8 cellular contexts compared by ENCODE assay signal in genomic region chr2:219598308-219599078, GRCh38. TPM values are rescaled to one million over a fixed set of nuclear protein-coding genes. Genes with fewer than 3 reads are reported as not detected.
A peak's percentile ranks its signal among the peaks of the same experiment; 100 is the strongest.
DNase-seq lines count a peak whose midpoint lies in the region; ATAC-seq, FAIRE-seq and TF ChIP-seq lines count a peak whose summit lies in the region.

No MANE protein-coding gene starts in this region.

- no peaks in the 10 kb centered on the region for H3K79me1 ChIP-seq in mesendoderm (ENCODE audit: low read length)

- DNase-seq in AG09309 (ENCODE audit: low read depth) (no peak), HEK293T (ENCODE audit: extremely low spot score) (no peak), astrocyte of the spinal cord (ENCODE audit: low read depth, low spot score) (no peak), mesendoderm (no peak), H54 (ENCODE audit: insufficient read length, low spot score) (no peak), NCI-H146 treated with DMSO at 0.1 percent for 48 hours (lab: John Stamatoyannopoulos, UW; ENCODE audit: unreplicated experiment) (no peak), HCEC 1CT (no peak)

- H3K18ac ChIP-seq in mesendoderm (ENCODE audit: low read length), result peak overlapping the region; percentile 60

- peak overlapping the region; percentile 37 for H2BK15ac ChIP-seq in mesendoderm (replicated peaks; ENCODE audit: low read depth)

- peak overlapping the region; percentile 92 for H3K4me3 ChIP-seq in AG09309 (ENCODE audit: control insufficient read depth, low read depth, low read length)
- H3K4me3 ChIP-seq in astrocyte of the spinal cord (ENCODE audit: low read depth, low read length), result peak overlapping the region; percentile 76
- peak overlapping the region; percentile 36 for H3K4me3 ChIP-seq in mesendoderm (ENCODE audit: low read length)

- peak overlapping the region; percentile 57 for H3K4me2 ChIP-seq in mesendoderm (ENCODE audit: low read length)

- no peak for TF ChIP-seq POLR2A in H54 (IDR thresholded peaks at IDR 0.05; ENCODE audit: low read depth, low read length)

- H2BK120ac ChIP-seq in mesendoderm (ENCODE audit: low read depth, low read length), result no peak overlapping the region

- no peak for FAIRE-seq in H54 (lab: Jason Lieb, UNC)

- H3K79me2 ChIP-seq in mesendoderm (ENCODE audit: control insufficient read depth, insufficient read depth, low read length), result no peaks in the 10 kb centered on the region

- in situ Hi-C loops in astrocyte of the spinal cord (cut with HindIII; ENCODE audit: low sequenced_read_pairs), result no loop called here

- no peak overlapping the region for H2AK5ac ChIP-seq in mesendoderm (ENCODE audit: low read length)

- CTCF ChIA-PET in HEK293T (lab: Yijun Ruan, JAX), result interaction anchor here (1.4 to 2.6 kb wide), 2 partner anchors 38 to 57 kb away, joined by 7 to 11 read pairs; no protein-coding TSS in a partner anchor

- WGBS in mesendoderm (ENCODE audit: extremely low coverage, insufficient coverage, low lambda C conversion rate), result no CpG with 5 or more reads among the region's 9 CpGs

- ATAC-seq in HG03521 (IDR thresholded peaks at IDR 0.05; ENCODE audit: unreplicated experiment), result no peak

- peak overlapping the region; percentile 79 for H3K56ac ChIP-seq in mesendoderm (ENCODE audit: low read length)

- H3K4me1 ChIP-seq in mesendoderm (ENCODE audit: control insufficient read depth, low read depth, low read length), result no peaks in the 10 kb centered on the region

- TF ChIP-seq CTCF in AG09309 (IDR thresholded peaks at IDR 0.05; ENCODE audit: control insufficient read depth, insufficient read depth, low read depth, low read length, missing control alignments), result no peak
- TF ChIP-seq CTCF in astrocyte of the spinal cord (IDR thresholded peaks at IDR 0.05; ENCODE audit: low read depth, low read length), result no peak

- H3K23ac ChIP-seq in mesendoderm (ENCODE audit: low read length), result no peak overlapping the region

- peak overlapping the region; percentile 5 for H2BK5ac ChIP-seq in mesendoderm (ENCODE audit: low read length)

- H4K5ac ChIP-seq in mesendoderm (ENCODE audit: low read length), result no peak overlapping the region

- no peak overlapping the region for H3K4ac ChIP-seq in mesendoderm (ENCODE audit: low read depth, low read length)

- H3K9ac ChIP-seq in mesendoderm (ENCODE audit: low read length), result peak overlapping the region; percentile 65

- POLR2A ChIA-PET in HEK293T (lab: Yijun Ruan, JAX), result interaction anchor here (0.9 to 3.2 kb wide), 14 partner anchors 9 to 158 kb away, joined by 3 to 28 read pairs (median 4); partner anchors contain the start of genes INHA and OBSL1

- H3K36me3 ChIP-seq in mesendoderm (ENCODE audit: control insufficient read depth, insufficient read depth, low read length), result no peaks in the 10 kb centered on the region

- H4K8ac ChIP-seq in mesendoderm (ENCODE audit: low read depth, low read length), result no peak overlapping the region

- no peak overlapping the region for H3K27ac ChIP-seq in mesendoderm (ENCODE audit: low read depth, low read length)

- H3K27me3 ChIP-seq in mesendoderm (ENCODE audit: insufficient read depth, low read length, poor library complexity), result no peaks in the 10 kb centered on the region

TF ChIP-seq in HEK293T, 16 proteins besides CTCF, POLR2A, EP300 and RAD21:
- TF ChIP-seq L3MBTL2 (conservative IDR thresholded peaks at IDR 0.05) (peak; percentile 7; the same call in 1 of the 2 replicates), FOXK2 (IDR thresholded peaks at IDR 0.05) (no peak), TARDBP (IDR thresholded peaks at IDR 0.05) (no peak), PKNOX1 (IDR thresholded peaks at IDR 0.05) (no peak)

RNA-seq across cellular contexts. Expression of gene STK11IP, which starts 0.8 kb away (rescaled TPM):
- 14.4 TPM for polyA plus RNA-seq in mesendoderm (2013, experiment 1 of 2)
- 12.7 TPM for polyA plus RNA-seq in mesendoderm (2013, experiment 2 of 2)

RNA-seq across cellular contexts. Expression of gene INHA, which starts 26.4 kb away (rescaled TPM):
- 0.84 TPM for polyA plus RNA-seq in mesendoderm (2013, experiment 1 of 2)
- 0.85 TPM for polyA plus RNA-seq in mesendoderm (2013, experiment 2 of 2)

RNA-seq across cellular contexts. Expression of gene OBSL1, which starts 27.2 kb away (rescaled TPM):
- polyA plus RNA-seq in mesendoderm (2013, experiment 1 of 2), result 51.2 TPM
- 51.9 TPM for polyA plus RNA-seq in mesendoderm (2013, experiment 2 of 2)

RNA-seq across cellular contexts. Expression of gene SLC4A3, which starts 28.9 kb away (rescaled TPM):
- polyA plus RNA-seq in mesendoderm (2013, experiment 1 of 2), result 3.0 TPM
- 2.8 TPM for polyA plus RNA-seq in mesendoderm (2013, experiment 2 of 2)

RNA-seq across cellular contexts. Expression of gene TMEM198, which starts 54.7 kb away (rescaled TPM):
- polyA plus RNA-seq in mesendoderm (2013, experiment 1 of 2), result 3.7 TPM
- polyA plus RNA-seq in mesendoderm (2013, experiment 2 of 2), result 3.7 TPM

Comparison
In these comparisons a context has a peak if more than half of its experiments do, and no peak if none do; other contexts are left out.
1. H3K4me3 ChIP-seq: peak in every context shown above with its lines; median percentile 92 in AG09309; 76 in astrocyte of the spinal cord; 36 in mesendoderm.